In the genomic region with DNA sequence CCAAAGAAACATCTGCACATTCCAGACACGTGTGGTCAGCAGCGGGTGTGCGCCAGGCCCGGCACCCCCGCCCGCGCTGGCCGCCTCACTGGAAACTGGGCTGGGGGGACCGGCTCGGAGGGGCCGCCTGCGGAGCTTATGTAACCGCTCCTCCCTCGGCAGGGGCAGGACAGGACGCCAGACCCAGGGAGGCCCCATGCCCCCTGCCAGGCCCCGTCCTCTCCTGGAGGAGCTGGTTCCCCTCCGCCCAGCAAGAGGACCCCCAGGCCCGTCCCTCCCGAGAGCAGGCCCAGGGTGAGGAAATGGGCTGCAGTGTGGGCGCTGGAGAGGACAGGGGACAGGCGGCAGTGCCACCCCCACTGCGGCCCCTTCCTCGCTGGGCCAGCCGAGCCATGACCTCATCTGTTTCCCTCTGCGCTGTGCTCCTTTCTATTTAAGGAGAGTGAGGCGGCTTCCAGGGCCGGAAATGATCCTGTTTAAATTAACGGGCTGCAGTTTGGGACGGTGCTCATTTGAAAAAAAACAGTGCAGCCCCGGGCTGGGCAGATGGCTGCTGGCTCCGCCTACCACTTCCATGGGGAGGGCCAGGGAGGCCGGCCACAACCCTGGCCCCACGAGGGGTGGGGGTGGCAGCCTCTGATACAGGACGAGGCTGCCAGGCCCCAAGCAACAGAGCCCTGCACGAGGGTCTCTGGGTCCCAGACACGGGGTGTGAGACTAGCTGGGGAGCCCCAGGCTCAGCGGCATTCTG, we compare ENCODE assay signal across 1 cellular context.
TF ChIP-seq lines count a peak whose summit lies in the region.

No MANE protein-coding gene starts in this region.

TF ChIP-seq in SK-N-SH, 30 proteins besides CTCF, POLR2A, EP300 and RAD21 (continued from another document):
- TF ChIP-seq, protein P1, sequence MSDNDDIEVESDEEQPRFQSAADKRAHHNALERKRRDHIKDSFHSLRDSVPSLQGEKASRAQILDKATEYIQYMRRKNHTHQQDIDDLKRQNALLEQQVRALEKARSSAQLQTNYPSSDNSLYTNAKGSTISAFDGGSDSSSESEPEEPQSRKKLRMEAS (IDR thresholded peaks at IDR 0.05; ENCODE audit: low read depth), result peak; percentile 46; the same call in 1 of the 2 replicates
- TF ChIP-seq TCF12 (IDR thresholded peaks at IDR 0.05), result peak; percentile 62; the same call in 1 of the 2 replicates
